In genomic region chr10:52213511-52213831, GRCh38 we compare ENCODE assay signal across 14 cellular contexts.
DNase-seq lines count a peak whose midpoint lies in the region; ATAC-seq and TF ChIP-seq lines count a peak whose summit lies in the region.
"Had no signal": no experiment of that assay in that cellular context is flagged by ENCODE, and none has a peak within 500 bp of the region (broad histone marks: within the 10 kb centered on the region; RNA-seq: fewer than 3 reads in every experiment).

No MANE protein-coding gene starts in this region.

- no peaks in the 10 kb centered on the region for H3K36me3 Mint-ChIP-seq in stimulated activated naive CD8-positive, alpha-beta T cell treated with anti-CD3 and anti-CD28 coated beads, Interleukin-15, Interleukin-2, amounts not matched to agents 100 ng/mL and 50 ng/mL, for 24 hours (ENCODE audit: low read depth)

- H3K27ac Mint-ChIP-seq in stimulated activated naive CD8-positive, alpha-beta T cell treated with anti-CD3 and anti-CD28 coated beads, Interleukin-15, Interleukin-2, amounts not matched to agents 100 ng/mL and 50 ng/mL, for 24 hours: peak overlapping the region; percentile 23
- H3K27ac Mint-ChIP-seq: progenitor cell of endocrine pancreas; T-helper 1 cell treated with Interleukin-12 subunit alpha and Interleukin-12 subunit beta and Interleukin-4 antibody, amounts not matched to agents 30 μg/mL and 1 μg/mL, for 36 hours had no signal

- H3K27me3 Mint-ChIP-seq in stimulated activated naive CD8-positive, alpha-beta T cell treated with anti-CD3 and anti-CD28 coated beads, Interleukin-15, Interleukin-2, amounts not matched to agents 100 ng/mL and 50 ng/mL, for 24 hours: no peaks in the 10 kb centered on the region
- H3K27me3 Mint-ChIP-seq: progenitor cell of endocrine pancreas had no signal

- ATAC-seq in stimulated activated naive CD8-positive, alpha-beta T cell treated with anti-CD3 and anti-CD28 coated beads, Interleukin-15, Interleukin-2, amounts not matched to agents 100 U/mL and 50 U/mL, for 24 hours: no peak
- ATAC-seq in left lobe of liver (peak; percentile 50), GM18907 (IDR thresholded peaks at IDR 0.05; ENCODE audit: unreplicated experiment) (no peak), GM21447 (IDR thresholded peaks at IDR 0.05; ENCODE audit: unreplicated experiment) (no peak)

- H3K4me3 Mint-ChIP-seq in stimulated activated naive CD8-positive, alpha-beta T cell treated with anti-CD3 and anti-CD28 coated beads, Interleukin-15, Interleukin-2, amounts not matched to agents 100 ng/mL and 50 ng/mL, for 24 hours: no peak overlapping the region
- H3K4me3 Mint-ChIP-seq: T-helper 1 cell treated with Interleukin-12 subunit alpha and Interleukin-12 subunit beta and Interleukin-4 antibody, amounts not matched to agents 30 μg/mL and 1 μg/mL, for 36 hours had no signal

- H3K4me1 ChIP-seq in colonic mucosa: peaks cover 9% of the 10 kb centered on the region

- H3K4me1 Mint-ChIP-seq in stimulated activated naive CD8-positive, alpha-beta T cell treated with anti-CD3 and anti-CD28 coated beads, Interleukin-15, Interleukin-2, amounts not matched to agents 100 ng/mL and 50 ng/mL, for 24 hours (ENCODE audit: low read depth): peaks cover 13% of the 10 kb centered on the region

- TF ChIP-seq CTCF in colonic mucosa (IDR thresholded peaks at IDR 0.05): no peak

- no peaks in the 10 kb centered on the region for H3K9me3 ChIP-seq in colonic mucosa

- peak overlapping the region; percentile 39 for H3K27ac ChIP-seq in colonic mucosa
- H3K27ac ChIP-seq: coronary artery had no signal

- no peak overlapping the region for H3K4me3 ChIP-seq in colonic mucosa
- H3K4me3 ChIP-seq: coronary artery had no signal

- H3K36me3 ChIP-seq in colonic mucosa: no peaks in the 10 kb centered on the region

- intact Hi-C loops in colonic mucosa (cut with DNase I): no loop called here

- H3K9me3 Mint-ChIP-seq in stimulated activated naive CD8-positive, alpha-beta T cell treated with anti-CD3 and anti-CD28 coated beads, Interleukin-15, Interleukin-2, amounts not matched to agents 100 ng/mL and 50 ng/mL, for 24 hours: no peaks in the 10 kb centered on the region
- H3K9me3 Mint-ChIP-seq: T-helper 1 cell treated with Interleukin-12 subunit alpha and Interleukin-12 subunit beta and Interleukin-4 antibody, amounts not matched to agents 30 μg/mL and 1 μg/mL, for 36 hours had no signal

- DNase-seq in stimulated activated naive CD8-positive, alpha-beta T cell treated with anti-CD3 and anti-CD28 coated beads, Interleukin-15, Interleukin-2, amounts not matched to agents 100 U/mL and 50 U/mL, for 24 hours: no peak
- DNase-seq in colonic mucosa: peak; percentile 23
- DNase-seq in left lobe of liver (ENCODE audit: low spot score): no peak
- no peak for DNase-seq in nucleus accumbens (lab: John Stamatoyannopoulos, UW)
- DNase-seq in NCI-H1417 treated with DMSO at 0.1 percent for 48 hours (lab: John Stamatoyannopoulos, UW): no peak
- DNase-seq: AML-193, hypothalamus, NCI-H524 had no signal

- no peak overlapping the region for H3K9ac ChIP-seq in colonic mucosa (ENCODE audit: low read depth in 2 of 2, low read length in 2 of 2)

- H3K27me3 ChIP-seq in colonic mucosa: no peaks in the 10 kb centered on the region
